ENCODE assay signal across 8 cellular contexts in genomic region chr7:39952378-39952777, GRCh38. TPM values are rescaled to one million over a fixed set of nuclear protein-coding genes. Genes with fewer than 3 reads are reported as not detected.
DNase-seq lines count a peak whose midpoint lies in the region; FAIRE-seq and TF ChIP-seq lines count a peak whose summit lies in the region.

No MANE protein-coding gene starts in this region.

- DNase-seq in GM18507 (ENCODE audit: extremely low spot score, insufficient read length, low read depth) (no peak), OCI-M1 (lab: John Stamatoyannopoulos, UW) (peak; percentile 8), endothelial cell (ENCODE audit: low spot score) (no peak), dermis blood vessel endothelial cell (no peak), SHP77 treated with DMSO at 0.1 percent for 48 hours (lab: John Stamatoyannopoulos, UW) (no peak), activated gamma-delta T cell treated with Interleukin-2 at 50 U/mL for 16 hours (no peak), NCI-H2171 treated with DMSO at 0.1 percent for 48 hours (lab: John Stamatoyannopoulos, UW) (no peak)

- H3K9me3 ChIP-seq in parathyroid adenoma (ENCODE audit: control insufficient read depth, low read length) = no peaks in the 10 kb centered on the region

- peaks cover 12% of the 10 kb centered on the region for H3K36me3 Mint-ChIP-seq in endothelial cell (ENCODE audit: low read depth, unreplicated experiment)

- H3K4me2 ChIP-seq in parathyroid adenoma (ENCODE audit: low read length) = peak overlapping the region; percentile 98

- H3K4me1 Mint-ChIP-seq in endothelial cell (ENCODE audit: unreplicated experiment) = peaks cover 30% of the 10 kb centered on the region

- no peak overlapping the region for H3K9ac ChIP-seq in parathyroid adenoma

- no peaks in the 10 kb centered on the region for H3K27me3 ChIP-seq in parathyroid adenoma (ENCODE audit: control insufficient read depth, insufficient read depth, low read length)

- no peak overlapping the region for H2AFZ ChIP-seq in parathyroid adenoma

- peaks cover 22% of the 10 kb centered on the region for H3K4me1 ChIP-seq in parathyroid adenoma

- peaks cover 16% of the 10 kb centered on the region for H3K27me3 Mint-ChIP-seq in endothelial cell (ENCODE audit: unreplicated experiment)

- no peaks in the 10 kb centered on the region for H3K36me3 ChIP-seq in parathyroid adenoma (ENCODE audit: control insufficient read depth, insufficient read depth, low read length)

- peak overlapping the region; percentile 100 for H3K4me3 Mint-ChIP-seq in endothelial cell (ENCODE audit: unreplicated experiment)

- peak overlapping the region; percentile 97 for H3K27ac ChIP-seq in parathyroid adenoma

- no peaks in the 10 kb centered on the region for H3K9me3 Mint-ChIP-seq in endothelial cell (ENCODE audit: unreplicated experiment)

- peak overlapping the region; percentile 93 for H3K27ac Mint-ChIP-seq in endothelial cell (ENCODE audit: unreplicated experiment)

- H3K79me2 ChIP-seq in parathyroid adenoma = peaks cover 37% of the 10 kb centered on the region

- TF ChIP-seq CTCF in endothelial cell (IDR thresholded peaks at IDR 0.05; ENCODE audit: unreplicated experiment) = no peak
- TF ChIP-seq CTCF in parathyroid adenoma (IDR thresholded peaks at IDR 0.05) = no peak

- peak overlapping the region; percentile 76 for H3K4me3 ChIP-seq in parathyroid adenoma (ENCODE audit: low read depth, low read length)

- FAIRE-seq in GM18507 (lab: Jason Lieb, UNC) = peak; percentile 24

RNA-seq across cellular contexts. Expression of gene CDK13, which starts 2.3 kb away (rescaled TPM):
- total RNA-seq in endothelial cell (ENCODE audit: unreplicated experiment) (52.9 TPM), dermis blood vessel endothelial cell (57.1 and 78.1 TPM in 2 replicates)
